Comparison of ENCODE assay signal across 18 cellular contexts in genomic region chr1:110218137-110218536, GRCh38.
"Had no signal": no experiment of that assay in that cellular context is flagged by ENCODE, and none has a peak within 500 bp of the region (broad histone marks: within the 10 kb centered on the region; RNA-seq: fewer than 3 reads in every experiment).

No MANE protein-coding gene starts in this region.

- H3K4me3 ChIP-seq: MG63, SJSA1, SK-N-MC had no signal

- H3K36me3 ChIP-seq: MG63, SJSA1 had no signal

- H3K9me3 ChIP-seq: MG63, SJSA1 had no signal

- H3K27ac ChIP-seq: SJSA1, SK-N-MC had no signal

- H3K27me3 ChIP-seq: MG63 had no signal

- DNase-seq: KBM-7, MG63, NCI-H1092 treated with DMSO at 0.1 percent for 48 hours, NCI-H1436, NCI-H187, NCI-H2029, NCI-H2081 treated with DMSO at 0.1 percent for 48 hours, NCI-H2171, NCI-H226, NCI-H510A, NCI-H524 treated with DMSO at 0.1 percent for 48 hours, NCI-H69, NCI-H774, Right ventricle myocardium superior, RPMI8226, SIG-M5 had no signal

- H3K4me1 ChIP-seq: SJSA1 had no signal
